10 cellular contexts compared by ENCODE assay signal in genomic region chr12:29781705-29782266, GRCh38. TPM values are rescaled to one million over a fixed set of nuclear protein-coding genes. Genes with fewer than 3 reads are reported as not detected.
DNase-seq lines count a peak whose midpoint lies in the region; ATAC-seq and TF ChIP-seq lines count a peak whose summit lies in the region.
"Had no signal": no experiment of that assay in that cellular context is flagged by ENCODE, and none has a peak within 500 bp of the region (broad histone marks: within the 10 kb centered on the region; RNA-seq: fewer than 3 reads in every experiment).

No MANE protein-coding gene starts in this region.

- no peak for TF ChIP-seq EP300 in transverse colon (IDR thresholded peaks at IDR 0.05; ENCODE audit: low read depth)

- H3K27ac ChIP-seq in transverse colon = peak overlapping the region; percentile 78 to 88 (median 82)
- H3K27ac ChIP-seq: A549 had no signal

- in situ Hi-C loops in transverse colon (cut with MboI; ENCODE audit: low pct_ligation_motif_present in 1 of 4, low pct_unique_long_range_greater_than_20kb in 1 of 4, low sequenced_read_pairs in 3 of 4) = no loop called here

- no peak overlapping the region for H3K27ac Mint-ChIP-seq in T-helper 2 cell treated with Interferon-gamma antibody and Interleukin-4, amounts not matched to agents 5 μg/mL and 100 μg/mL, for 36 hours
- no peak overlapping the region for H3K27ac Mint-ChIP-seq in activated naive CD4-positive, alpha-beta T cell treated with anti-CD3 and anti-CD28 coated beads, Interleukin-2, amount 10 ng/mL, durations not matched to agents 7 days and 5 days

- ATAC-seq in HG03469 (IDR thresholded peaks at IDR 0.05; ENCODE audit: unreplicated experiment) = peak; percentile 28

- no peaks in the 10 kb centered on the region for H3K9me3 ChIP-seq in transverse colon

- DNase-seq in T-helper 2 cell treated with Interferon-gamma antibody and Interleukin-4, amounts not matched to agents 5 μg/mL and 100 μg/mL, for 36 hours (ENCODE audit: low spot score) = no peak
- no peak for DNase-seq in T-helper 2 cell
- peak; percentile 12 for DNase-seq in fibroblast of the aortic adventitia (ENCODE audit: low read depth)
- no peak for DNase-seq in transverse colon
- DNase-seq in activated naive CD4-positive, alpha-beta T cell treated with anti-CD3 and anti-CD28 coated beads, Interleukin-2, amount 10 ng/mL, durations not matched to agents 7 days and 5 days = no peak
- DNase-seq in stimulated activated naive CD4-positive, alpha-beta T cell treated with Interleukin-2 at 50 U/mL for 16 hours (lab: John Stamatoyannopoulos, UW) = no peak
- no peak for DNase-seq in NCI-H2196 (lab: John Stamatoyannopoulos, UW; ENCODE audit: unreplicated experiment)

- no peak for TF ChIP-seq POLR2A in transverse colon (IDR thresholded peaks at IDR 0.05)

- peaks cover under 1% of the 10 kb centered on the region for H3K9me3 Mint-ChIP-seq in T-helper 2 cell treated with Interferon-gamma antibody and Interleukin-4, amounts not matched to agents 5 μg/mL and 100 μg/mL, for 36 hours
- no peaks in the 10 kb centered on the region for H3K9me3 Mint-ChIP-seq in activated naive CD4-positive, alpha-beta T cell treated with anti-CD3 and anti-CD28 coated beads, Interleukin-2, amount 10 ng/mL, durations not matched to agents 7 days and 5 days

- CTCF ChIA-PET in activated naive CD4-positive, alpha-beta T cell treated with anti-CD3 and anti-CD28 coated beads, Interleukin-2, amount 10 ng/mL, durations not matched to agents 7 days and 5 days (lab: Charles Lee) = no interaction called here

- H3K27me3 ChIP-seq in transverse colon = peaks cover 47% of the 10 kb centered on the region

- intact Hi-C loops in transverse colon (cut with DNase I; ENCODE audit: low total_unique reads) = no loop called here

- peaks cover 10% of the 10 kb centered on the region for H3K4me1 Mint-ChIP-seq in T-helper 2 cell treated with Interferon-gamma antibody and Interleukin-4, amounts not matched to agents 5 μg/mL and 100 μg/mL, for 36 hours (ENCODE audit: low read depth)
- H3K4me1 Mint-ChIP-seq in activated naive CD4-positive, alpha-beta T cell treated with anti-CD3 and anti-CD28 coated beads, Interleukin-2, amount 10 ng/mL, durations not matched to agents 7 days and 5 days = peaks cover 8% of the 10 kb centered on the region
- H3K4me1 Mint-ChIP-seq: central memory CD8-positive, alpha-beta T cell had no signal

- no peaks in the 10 kb centered on the region for H3K36me3 ChIP-seq in transverse colon

- H3K4me1 ChIP-seq in transverse colon = peaks cover 0 to 8% (median 0%) of the 10 kb centered on the region in 4 donors

- H3K36me3 Mint-ChIP-seq in T-helper 2 cell treated with Interferon-gamma antibody and Interleukin-4, amounts not matched to agents 5 μg/mL and 100 μg/mL, for 36 hours (ENCODE audit: low read depth) = no peaks in the 10 kb centered on the region
- no peaks in the 10 kb centered on the region for H3K36me3 Mint-ChIP-seq in activated naive CD4-positive, alpha-beta T cell treated with anti-CD3 and anti-CD28 coated beads, Interleukin-2, amount 10 ng/mL, durations not matched to agents 7 days and 5 days

- H3K4me3 ChIP-seq in fibroblast of the aortic adventitia (ENCODE audit: low read depth, low read length) = peak overlapping the region; percentile 65
- peak overlapping the region in 3 of 4 donors; percentile 55 to 63 (median 58) for H3K4me3 ChIP-seq in transverse colon
- H3K4me3 ChIP-seq: A549 had no signal

- H3K27me3 Mint-ChIP-seq in T-helper 2 cell treated with Interferon-gamma antibody and Interleukin-4, amounts not matched to agents 5 μg/mL and 100 μg/mL, for 36 hours (ENCODE audit: low read depth) = peaks cover 45% of the 10 kb centered on the region
- H3K27me3 Mint-ChIP-seq in activated naive CD4-positive, alpha-beta T cell treated with anti-CD3 and anti-CD28 coated beads, Interleukin-2, amount 10 ng/mL, durations not matched to agents 7 days and 5 days = peaks cover 52% of the 10 kb centered on the region

- TF ChIP-seq CTCF in fibroblast of the aortic adventitia (IDR thresholded peaks at IDR 0.05; ENCODE audit: insufficient read depth, low read length) (no peak), transverse colon (IDR thresholded peaks at IDR 0.05) (no peak)

- 39 to 50% methylated on average over 2 of the region's 2 CpGs for WGBS in transverse colon (ENCODE audit: low coverage in 1 of 2), 2 donors

- peak overlapping the region; percentile 71 for H3K4me3 Mint-ChIP-seq in T-helper 2 cell treated with Interferon-gamma antibody and Interleukin-4, amounts not matched to agents 5 μg/mL and 100 μg/mL, for 36 hours
- H3K4me3 Mint-ChIP-seq in activated naive CD4-positive, alpha-beta T cell treated with anti-CD3 and anti-CD28 coated beads, Interleukin-2, amount 10 ng/mL, durations not matched to agents 7 days and 5 days = no peak overlapping the region
- H3K4me3 Mint-ChIP-seq: central memory CD8-positive, alpha-beta T cell had no signal

RNA-seq across cellular contexts. Expression of gene TMTC1, which starts 2.0 kb away (rescaled TPM):
- total RNA-seq in fibroblast of the aortic adventitia (ENCODE audit: low replicate concordance) (12.8 and 54.9 TPM in 2 replicates), transverse colon (10 to 100 TPM; 10.2 to 26.9 (median 16.9) TPM)
